Comparison of ENCODE assay signal across 19 cellular contexts in the genomic region with DNA sequence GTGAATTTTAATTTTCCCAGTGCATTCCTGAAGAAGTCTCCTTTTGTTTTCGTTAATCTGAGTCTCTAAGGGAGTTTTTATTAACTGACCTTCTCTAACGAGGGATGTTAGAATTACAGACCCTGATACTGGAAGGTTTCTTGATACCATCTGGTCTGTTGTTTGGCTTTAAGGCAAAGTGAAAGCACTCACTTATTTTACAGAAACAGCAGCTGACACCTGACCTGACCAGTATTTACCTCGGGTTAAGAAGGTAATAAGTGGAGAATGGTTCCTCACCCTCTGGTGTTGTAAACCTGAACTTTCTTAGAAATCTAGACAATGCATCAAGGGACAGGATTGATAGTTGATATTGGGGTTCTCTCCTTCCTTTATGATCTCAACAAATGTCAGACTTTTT. TPM values are rescaled to one million over a fixed set of nuclear protein-coding genes. Genes with fewer than 3 reads are reported as not detected.
DNase-seq lines count a peak whose midpoint lies in the region; ATAC-seq, FAIRE-seq and TF ChIP-seq lines count a peak whose summit lies in the region.
"Had no signal": no experiment of that assay in that cellular context is flagged by ENCODE, and none has a peak within 500 bp of the region (broad histone marks: within the 10 kb centered on the region; RNA-seq: fewer than 3 reads in every experiment).

No MANE protein-coding gene starts in this region.

- H3K9me3 Mint-ChIP-seq in activated naive CD4-positive, alpha-beta T cell treated with anti-CD3 and anti-CD28 coated beads, Interleukin-2, amount 50 U/mL, for 24 hours: peaks cover 4% of the 10 kb centered on the region
- peaks cover 0 to 2% (median 0%) of the 10 kb centered on the region in 3 donors for H3K9me3 Mint-ChIP-seq in IgD-negative memory B cell
- H3K9me3 Mint-ChIP-seq in effector memory CD8-positive, alpha-beta T cell: no peaks in the 10 kb centered on the region

- peak overlapping the region; percentile 79 for H3K27ac Mint-ChIP-seq in activated naive CD4-positive, alpha-beta T cell treated with anti-CD3 and anti-CD28 coated beads, Interleukin-2, amount 50 U/mL, for 24 hours
- peak overlapping the region in 2 of 3 donors; percentile 33 to 80 for H3K27ac Mint-ChIP-seq in IgD-negative memory B cell
- H3K27ac Mint-ChIP-seq in effector memory CD8-positive, alpha-beta T cell: peak overlapping the region; percentile 74 to 82
- H3K27ac Mint-ChIP-seq: B cell had no signal

- no peaks in the 10 kb centered on the region for H3K27me3 Mint-ChIP-seq in activated naive CD4-positive, alpha-beta T cell treated with anti-CD3 and anti-CD28 coated beads, Interleukin-2, amount 50 U/mL, for 24 hours
- H3K27me3 Mint-ChIP-seq in IgD-negative memory B cell: no peaks in the 10 kb centered on the region
- no peaks in the 10 kb centered on the region for H3K27me3 Mint-ChIP-seq in effector memory CD8-positive, alpha-beta T cell
- H3K27me3 Mint-ChIP-seq: B cell had no signal

- H3K36me3 ChIP-seq in uterus (no peaks in the 10 kb centered on the region), right lobe of liver (no peaks in the 10 kb centered on the region)
- H3K36me3 ChIP-seq: right atrium auricular region, upper lobe of left lung had no signal

- H3K9me3 ChIP-seq in uterus (no peaks in the 10 kb centered on the region), right lobe of liver (no peaks in the 10 kb centered on the region)
- H3K9me3 ChIP-seq: right atrium auricular region, upper lobe of left lung had no signal

- peak overlapping the region; percentile 6 to 65 for H3K27ac ChIP-seq in uterus
- no peak overlapping the region for H3K27ac ChIP-seq in right lobe of liver
- H3K27ac ChIP-seq: coronary artery, hepatocyte, right atrium auricular region, upper lobe of left lung had no signal

- H3K4me1 ChIP-seq in uterus: peaks cover 0 to 6% of the 10 kb centered on the region in 2 donors
- H3K4me1 ChIP-seq in right lobe of liver: no peaks in the 10 kb centered on the region

- H3K4me3 ChIP-seq in uterus (no peak overlapping the region), right lobe of liver (no peak overlapping the region)
- H3K4me3 ChIP-seq: coronary artery, hepatocyte, right atrium auricular region, upper lobe of left lung had no signal

- ATAC-seq in effector memory CD8-positive, alpha-beta T cell (replicated peaks): peak; percentile 21
- ATAC-seq in right lobe of liver: no peak
- ATAC-seq: esophagus mucosa, left colon had no signal

- no peak for DNase-seq in activated naive CD4-positive, alpha-beta T cell treated with anti-CD3 and anti-CD28 coated beads, Interleukin-2, amount 50 U/mL, for 16 hours
- DNase-seq in effector memory CD8-positive, alpha-beta T cell: no peak
- DNase-seq in uterus (no peak), HTR-8/SVneo (ENCODE audit: insufficient read length, low spot score) (no peak), RCC 7860 (ENCODE audit: low spot score) (no peak), right lobe of liver (no peak)
- DNase-seq: DND-41, KG1, left colon, NCI-H146, SHP77 had no signal

- TF ChIP-seq CTCF in uterus (IDR thresholded peaks at IDR 0.05): no peak
- TF ChIP-seq CTCF in right lobe of liver (IDR thresholded peaks at IDR 0.05): no peak

- H3K4me3 Mint-ChIP-seq in activated naive CD4-positive, alpha-beta T cell treated with anti-CD3 and anti-CD28 coated beads, Interleukin-2, amount 50 U/mL, for 24 hours: peak overlapping the region; percentile 58
- no peak overlapping the region for H3K4me3 Mint-ChIP-seq in IgD-negative memory B cell
- peak overlapping the region; percentile 54 to 67 for H3K4me3 Mint-ChIP-seq in effector memory CD8-positive, alpha-beta T cell
- H3K4me3 Mint-ChIP-seq: B cell had no signal

- WGBS in right lobe of liver (ENCODE audit: insufficient coverage, low coverage, low lambda C conversion rate, missing lambda C conversion rate): 49% methylated on average over 3 of the region's 3 CpGs

- peaks cover 29% of the 10 kb centered on the region for H3K36me3 Mint-ChIP-seq in activated naive CD4-positive, alpha-beta T cell treated with anti-CD3 and anti-CD28 coated beads, Interleukin-2, amount 50 U/mL, for 24 hours
- peaks cover 24% of the 10 kb centered on the region for H3K36me3 Mint-ChIP-seq in IgD-negative memory B cell
- H3K36me3 Mint-ChIP-seq in effector memory CD8-positive, alpha-beta T cell (ENCODE audit: insufficient read depth): peaks cover 80% of the 10 kb centered on the region

- intact Hi-C loops in uterus (cut with DNase I; ENCODE audit: low total_unique reads): no loop called here
- intact Hi-C loops in right lobe of liver (cut with DNase I): no loop called here

- TF ChIP-seq POLR2A in uterus (IDR thresholded peaks at IDR 0.05): no peak
- TF ChIP-seq POLR2A in right lobe of liver (IDR thresholded peaks at IDR 0.05): no peak

- no peaks in the 10 kb centered on the region for H3K27me3 ChIP-seq in uterus
- H3K27me3 ChIP-seq in right lobe of liver: no peaks in the 10 kb centered on the region
- H3K27me3 ChIP-seq: hepatocyte, right atrium auricular region, upper lobe of left lung had no signal

- H3K4me1 Mint-ChIP-seq in activated naive CD4-positive, alpha-beta T cell treated with anti-CD3 and anti-CD28 coated beads, Interleukin-2, amount 50 U/mL, for 24 hours: peaks cover 83% of the 10 kb centered on the region
- peaks cover 30 to 43% (median 33%) of the 10 kb centered on the region in 3 donors for H3K4me1 Mint-ChIP-seq in IgD-negative memory B cell
- peaks cover 42 to 61% of the 10 kb centered on the region in 2 donors for H3K4me1 Mint-ChIP-seq in effector memory CD8-positive, alpha-beta T cell (ENCODE audit: low read depth in 2 of 2)

- FAIRE-seq in HTR-8/SVneo (lab: Jason Lieb, UNC) (no peak), RCC 7860 (lab: Jason Lieb, UNC) (no peak)

RNA-seq across cellular contexts. Expression of a gene that starts 12.4 kb away (rescaled TPM):
- polyA plus RNA-seq in IgD-negative memory B cell: 11.5 TPM
- total RNA-seq in uterus (10 to 100 TPM in 3 of 4 donors, 1 to 10 TPM in 1; 9.0 to 32.4 (median 23.0) TPM), right lobe of liver (1 to 10 TPM; 1.1 to 3.3 (median 1.6) TPM)

Comparison
In these comparisons a context has a peak if more than half of its experiments do, and no peak if none do; other contexts are left out.
1. H3K4me3 Mint-ChIP-seq: peak in activated naive CD4-positive, alpha-beta T cell treated with anti-CD3 and anti-CD28 coated beads, Interleukin-2, amount 50 U/mL, for 24 hours (single experiment) and effector memory CD8-positive, alpha-beta T cell (2 of 2); none in IgD-negative memory B cell (0 of 4).
2. H3K27ac ChIP-seq: peak in uterus (2 of 2); none in right lobe of liver (0 of 3).
3. Peak in every context shown above with its lines, with median percentiles within 50 percentile points of each other: H3K27ac Mint-ChIP-seq.